3 cellular contexts compared by ENCODE assay signal in genomic region chr19:3639479-3639878, GRCh38.
TF ChIP-seq lines count a peak whose summit lies in the region.

No MANE protein-coding gene starts in this region.

TF ChIP-seq in HepG2, 621 proteins besides CTCF, POLR2A, EP300 and RAD21:
- TF ChIP-seq ZBTB37 (CRISPR knock-in tag; IDR thresholded peaks at IDR 0.05) = no peak
- TF ChIP-seq ZNF121 (CRISPR knock-in tag; IDR thresholded peaks at IDR 0.05) = 0 out of 2 replicates have a peak, but pooled peaks have one; percentile 18

TF ChIP-seq in HEK293, 187 proteins besides CTCF, POLR2A, EP300 and RAD21:
- TF ChIP-seq ZNF121 (tag by site-specific recombination; IDR thresholded peaks at IDR 0.05) (peak; percentile 84), SALL2 (tag by site-specific recombination; IDR thresholded peaks at IDR 0.05; ENCODE audit: borderline replicate concordance) (no peak), ZNF664 (tag by site-specific recombination; IDR thresholded peaks at IDR 0.05) (peak; percentile 74)

TF ChIP-seq in GM12891, 5 proteins besides CTCF, POLR2A, EP300 and RAD21:
- TF ChIP-seq POU2F2 (IDR thresholded peaks at IDR 0.05; ENCODE audit: low read depth, low read length) (no peak), POLR2AphosphoS5 (IDR thresholded peaks at IDR 0.05; ENCODE audit: low read depth, low read length) (no peak), PAX5 (IDR thresholded peaks at IDR 0.05; ENCODE audit: insufficient read depth, low read length, severe bottlenecking) (no peak), SPI1 (IDR thresholded peaks at IDR 0.05; ENCODE audit: low read depth, low read length) (no peak), TAF1 (IDR thresholded peaks at IDR 0.05; ENCODE audit: low read depth, low read length) (no peak)
